Comparison of ENCODE assay signal across 1 cellular context in genomic region chr9:89310486-89311345, GRCh38.
TF ChIP-seq lines count a peak whose summit lies in the region.

TSS of gene CKS2 (plus strand) at chr9:89311195. CDS start at chr9:89311293, 98 bp downstream.

TF ChIP-seq in WTC11, 78 proteins besides CTCF, POLR2A, EP300 and RAD21 (continued from another document and continues in another):
- 0 out of 2 replicates have a peak, but pooled peaks have one; percentile 66 for TF ChIP-seq ARID4B (CRISPR knock-in tag; IDR thresholded peaks at IDR 0.05; ENCODE audit: borderline replicate concordance)
- no peak for TF ChIP-seq ZNF281 (CRISPR knock-in tag; IDR thresholded peaks at IDR 0.05)
- no peak for TF ChIP-seq GRHL2 (CRISPR knock-in tag; IDR thresholded peaks at IDR 0.05; ENCODE audit: insufficient replicate concordance, severe bottlenecking)
- TF ChIP-seq FOXJ3 (CRISPR knock-in tag; IDR thresholded peaks at IDR 0.05; ENCODE audit: borderline replicate concordance), result no peak
- TF ChIP-seq PREB (CRISPR knock-in tag; IDR thresholded peaks at IDR 0.05; ENCODE audit: borderline replicate concordance), result no peak
- TF ChIP-seq RORB (CRISPR knock-in tag; IDR thresholded peaks at IDR 0.05), result no peak
- no peak for TF ChIP-seq ZSCAN18 (CRISPR knock-in tag; IDR thresholded peaks at IDR 0.05)
- no peak for TF ChIP-seq STAT6 (CRISPR knock-in tag; conservative IDR thresholded peaks at IDR 0.05; ENCODE audit: low read depth)
- no peak for TF ChIP-seq NFATC4 (CRISPR knock-in tag; IDR thresholded peaks at IDR 0.05)
- 0 out of 2 replicates have a peak, but pooled peaks have one; percentile 82 for TF ChIP-seq KAT7 (CRISPR knock-in tag; IDR thresholded peaks at IDR 0.05; ENCODE audit: borderline replicate concordance)
- peak; percentile 89 for TF ChIP-seq SP1 (CRISPR knock-in tag; conservative IDR thresholded peaks at IDR 0.05)
- TF ChIP-seq EMX1 (CRISPR knock-in tag; IDR thresholded peaks at IDR 0.05), result no peak
- 0 out of 2 replicates have a peak, but pooled peaks have one; percentile 15 for TF ChIP-seq PRRX2 (CRISPR knock-in tag; IDR thresholded peaks at IDR 0.05)
- TF ChIP-seq TP53 (CRISPR knock-in tag; IDR thresholded peaks at IDR 0.05), result no peak
- peak; percentile 88 for TF ChIP-seq USF2 (CRISPR knock-in tag; IDR thresholded peaks at IDR 0.05)
- peak; percentile 72; the same call in 1 of the 2 replicates for TF ChIP-seq FOXP4 (CRISPR knock-in tag; IDR thresholded peaks at IDR 0.05)
- TF ChIP-seq ATF6 (CRISPR knock-in tag; IDR thresholded peaks at IDR 0.05), result no peak
- TF ChIP-seq ZBTB21 (CRISPR knock-in tag; IDR thresholded peaks at IDR 0.05; ENCODE audit: borderline replicate concordance), result peak; percentile 97; the same call in 1 of the 2 replicates
- TF ChIP-seq SOX15 (CRISPR knock-in tag; IDR thresholded peaks at IDR 0.05), result no peak
- TF ChIP-seq E2F4 (CRISPR knock-in tag; IDR thresholded peaks at IDR 0.05; ENCODE audit: borderline replicate concordance, low read depth), result no peak; the same call in 1 of the 2 replicates
- TF ChIP-seq ATF3 (CRISPR knock-in tag; conservative IDR thresholded peaks at IDR 0.05), result no peak
- no peak for TF ChIP-seq ATF2 (CRISPR knock-in tag; IDR thresholded peaks at IDR 0.05; ENCODE audit: borderline replicate concordance, low read depth)
- TF ChIP-seq CDX4 (CRISPR knock-in tag; IDR thresholded peaks at IDR 0.05; ENCODE audit: borderline replicate concordance), result no peak
- TF ChIP-seq IRF2 (CRISPR knock-in tag; IDR thresholded peaks at IDR 0.05; ENCODE audit: borderline replicate concordance, low read depth), result no peak
- no peak for TF ChIP-seq ZNF512 (CRISPR knock-in tag; IDR thresholded peaks at IDR 0.05; ENCODE audit: borderline replicate concordance)
